16 cellular contexts compared by ENCODE assay signal in genomic region chr6:157494132-157494705, GRCh38.
A peak's percentile ranks its signal among the peaks of the same experiment; 100 is the strongest.
DNase-seq lines count a peak whose midpoint lies in the region; ATAC-seq and TF ChIP-seq lines count a peak whose summit lies in the region.
"Had no signal": no experiment of that assay in that cellular context is flagged by ENCODE, and none has a peak within 500 bp of the region (broad histone marks: within the 10 kb centered on the region; RNA-seq: fewer than 3 reads in every experiment).

No MANE protein-coding gene starts in this region.

- no peak overlapping the region for H2AK5ac ChIP-seq in neuronal stem cell (ENCODE audit: low read depth, low read length)

- H4K8ac ChIP-seq in neuronal stem cell (ENCODE audit: low read depth, low read length), result no peak overlapping the region

- H4K91ac ChIP-seq in neuronal stem cell (ENCODE audit: low read depth, low read length, poor library complexity), result no peak overlapping the region

- no peak overlapping the region for H3K4me3 ChIP-seq in left ventricle myocardium inferior
- H3K4me3 ChIP-seq in colonic mucosa, result no peak overlapping the region
- no peak overlapping the region for H3K4me3 ChIP-seq in neuronal stem cell (ENCODE audit: low read length in 2 of 2)

- H3K9ac ChIP-seq in colonic mucosa (ENCODE audit: low read depth in 2 of 2, low read length in 2 of 2) (no peak overlapping the region), neuronal stem cell (ENCODE audit: low read depth, low read length, poor library complexity) (no peak overlapping the region)

- H3K27ac ChIP-seq in left ventricle myocardium inferior (replicated peaks) (no peak overlapping the region), colonic mucosa (no peak overlapping the region), neuronal stem cell (replicated peaks; ENCODE audit: low read length) (no peak overlapping the region)

- peak overlapping the region; percentile 59 for H2AFZ ChIP-seq in neuronal stem cell (ENCODE audit: low read length)

- no CpG with 5 or more reads among the region's 6 CpGs for WGBS in neuronal stem cell (ENCODE audit: extremely low coverage in 2 of 2, insufficient read length in 2 of 2, insufficient replicate concordance in 1 of 2), 2 donors

- no peak overlapping the region for H3K18ac ChIP-seq in neuronal stem cell (ENCODE audit: low read length)

- H3K9me3 ChIP-seq in left ventricle myocardium inferior (replicated peaks) (peaks cover 3% of the 10 kb centered on the region), colonic mucosa (no peaks in the 10 kb centered on the region), neuronal stem cell (replicated peaks in 1 of 2; ENCODE audit: control insufficient read depth in 2 of 2, insufficient read depth in 1 of 2, low read depth in 1 of 2, low read length in 2 of 2) (peaks cover 0 to 4% of the 10 kb centered on the region in 2 donors)

- no peak overlapping the region for H3K14ac ChIP-seq in neuronal stem cell (ENCODE audit: low read length)

- peaks cover 2% of the 10 kb centered on the region for H3K79me1 ChIP-seq in neuronal stem cell (ENCODE audit: low read depth, low read length)

- H2BK120ac ChIP-seq in neuronal stem cell (ENCODE audit: low read depth, low read length), result no peak overlapping the region

- intact Hi-C loops in left ventricle myocardium superior (cut with micrococcal nuclease), result no loop called here
- intact Hi-C loops in left ventricle myocardium inferior (cut with micrococcal nuclease), result no loop called here
- intact Hi-C loops in colonic mucosa (cut with DNase I), result no loop called here

- H3K27me3 ChIP-seq in left ventricle myocardium inferior (ENCODE audit: low read depth), result no peaks in the 10 kb centered on the region
- no peaks in the 10 kb centered on the region for H3K27me3 ChIP-seq in colonic mucosa
- H3K27me3 ChIP-seq in neuronal stem cell (ENCODE audit: control insufficient read depth in 3 of 3, insufficient read depth in 3 of 3, low read depth in 1 of 3, low read length in 3 of 3), result no peaks in the 10 kb centered on the region

- DNase-seq in left ventricle myocardium superior, result no peak
- DNase-seq in left ventricle myocardium inferior, result no peak
- peak; percentile 12 for DNase-seq in colonic mucosa
- no peak for DNase-seq in neuronal stem cell (ENCODE audit: low spot score)
- DNase-seq in NCI-H2171 (lab: John Stamatoyannopoulos, UW), result no peak
- DNase-seq in KBM-7, result no peak
- DNase-seq in SW480 (ENCODE audit: low spot score), result no peak
- DNase-seq: CD8-positive, alpha-beta memory T cell; KG1; MV-4-11; NCI-H1694 treated with DMSO at 0.1 percent for 48 hours; NCI-H226; NCI-H524; NCI-H82; OCI-M1; SHP77 treated with DMSO at 0.1 percent for 48 hours had no signal

- H3K4ac ChIP-seq in neuronal stem cell (ENCODE audit: low read length), result no peak overlapping the region

- no peak for TF ChIP-seq CTCF in left ventricle myocardium inferior (IDR thresholded peaks at IDR 0.05; ENCODE audit: borderline replicate concordance)
- TF ChIP-seq CTCF in colonic mucosa (IDR thresholded peaks at IDR 0.05), result no peak

- ATAC-seq in left ventricle myocardium superior, result peak; percentile 20

- in situ Hi-C loops in KBM-7 (cut with MboI; ENCODE audit: low pct_unique_long_range_greater_than_20kb, low sequenced_read_pairs), result no loop called here

- H3K4me2 ChIP-seq in neuronal stem cell (ENCODE audit: insufficient read depth, low read length, poor library complexity, severe bottlenecking), result no peak overlapping the region

- H3K36me3 ChIP-seq in left ventricle myocardium inferior, result no peaks in the 10 kb centered on the region
- no peaks in the 10 kb centered on the region for H3K36me3 ChIP-seq in colonic mucosa
- H3K36me3 ChIP-seq in neuronal stem cell (replicated peaks in 1 of 2; ENCODE audit: control insufficient read depth in 2 of 2, insufficient read depth in 2 of 2, low read length in 2 of 2), result no peaks in the 10 kb centered on the region

- H2BK5ac ChIP-seq in neuronal stem cell (ENCODE audit: low read length), result no peak overlapping the region

- no peak overlapping the region for H2BK15ac ChIP-seq in neuronal stem cell (ENCODE audit: low read length)

- no peak overlapping the region for H2BK12ac ChIP-seq in neuronal stem cell (ENCODE audit: low read length)

- peaks cover 10% of the 10 kb centered on the region for H3K4me1 ChIP-seq in left ventricle myocardium inferior
- H3K4me1 ChIP-seq in colonic mucosa, result no peaks in the 10 kb centered on the region
- peaks cover 0 to 6% of the 10 kb centered on the region in 2 donors for H3K4me1 ChIP-seq in neuronal stem cell (ENCODE audit: control insufficient read depth in 2 of 2, insufficient read depth in 1 of 2, low read depth in 1 of 2, low read length in 2 of 2)

- no peak overlapping the region for H3K23ac ChIP-seq in neuronal stem cell (ENCODE audit: low read depth, low read length, poor library complexity)
